8 cellular contexts compared by ENCODE assay signal in genomic region chr11:32829680-32830412, GRCh38. TPM values are rescaled to one million over a fixed set of nuclear protein-coding genes. Genes with fewer than 3 reads are reported as not detected.
A peak's percentile ranks its signal among the peaks of the same experiment; 100 is the strongest.
DNase-seq lines count a peak whose midpoint lies in the region; ATAC-seq, FAIRE-seq and TF ChIP-seq lines count a peak whose summit lies in the region.

PRRG4 (plus strand) TSS chr11:32829927; CDS start chr11:32830530, 603 bp downstream.

- DNase-seq in EH (ENCODE audit: low read depth) = peak; percentile 39
- peak; percentile 40 for DNase-seq in RPMI7951 (ENCODE audit: low read depth)
- peak; percentile 89 to 93 for DNase-seq in T47D (ENCODE audit: low read depth in 1 of 2, low spot score in 1 of 2)
- peak; percentile 94 for DNase-seq in kidney
- peak; percentile 15 to 39 (median 25) for DNase-seq in stimulated activated CD4-positive, alpha-beta T cell treated with anti-CD3 and anti-CD28 coated beads, Interleukin-12 subunit alpha, Interleukin-12 subunit beta, amount 100 ng/mL, for 48 hours (ENCODE audit: low read depth in 2 of 3, low spot score in 1 of 3)
- DNase-seq in NCI-H128 (lab: John Stamatoyannopoulos, UW; ENCODE audit: unreplicated experiment) = no peak

- H3K9me3 ChIP-seq in kidney (ENCODE audit: control insufficient read depth in 1 of 2, low read length in 2 of 2) = no peaks in the 10 kb centered on the region

- peak within 1 kb of the TSS; percentile 84 to 92 for H3K9ac ChIP-seq in kidney (ENCODE audit: low read length in 2 of 2)

- peak within 1 kb of the TSS; percentile 93 to 95 for H3K4me3 ChIP-seq in kidney (ENCODE audit: low read length in 2 of 2)

- no peaks in the 10 kb centered on the region for H3K36me3 ChIP-seq in kidney (ENCODE audit: control insufficient read depth in 1 of 2, insufficient read depth in 2 of 2, low read length in 2 of 2)

- ATAC-seq in GM19467 (IDR thresholded peaks at IDR 0.05; ENCODE audit: unreplicated experiment) (peak; percentile 67), HG03565 (IDR thresholded peaks at IDR 0.05; ENCODE audit: unreplicated experiment) (peak; percentile 66)

- FAIRE-seq in kidney (lab: Jason Lieb, UNC) = no peak

- in situ Hi-C loops in T47D (cut with HindIII; ENCODE audit: low pct_unique_long_range_greater_than_20kb, low sequenced_read_pairs) = no loop called here

- intact Hi-C loops in kidney (cut with DNase I) = no loop called here

- H3K4me1 ChIP-seq in kidney (ENCODE audit: control insufficient read depth in 1 of 2, insufficient read depth in 1 of 2, low read depth in 1 of 2, low read length in 2 of 2) = no peaks in the 10 kb centered on the region

- no peak for TF ChIP-seq CTCF in kidney (IDR thresholded peaks at IDR 0.05; ENCODE audit: borderline replicate concordance, extremely low read depth, insufficient read depth)

- H3K27ac ChIP-seq in kidney (ENCODE audit: low read depth in 2 of 2, low read length in 2 of 2) = peak within 1 kb of the TSS; percentile 86 to 91

RNA-seq across cellular contexts. Expression of gene PRRG4, which starts in this region (rescaled TPM):
- 0.24 and 0.49 TPM in 2 replicates for total RNA-seq in RPMI7951 (2014; rRNA removed; shearing (Covaris generic))
- 18.4 TPM for total RNA-seq in kidney
- polyA plus RNA-seq in kidney (ENCODE audit: insufficient read depth, low read depth, low replicate concordance) = 6.4 TPM

Comparison
In these comparisons a context has a peak if more than half of its experiments do, and no peak if none do; other contexts are left out.
1. RNA of gene PRRG4 (total RNA-seq): 18.4 TPM in kidney (single experiment); 0.24 to 0.49 TPM in RPMI7951; every median in the first group is over 10 times any median in the second.
2. Peak in DNase-seq in RPMI7951; RNA of the gene not detected or under 1 TPM.